In genomic region chr1:235417101-235417697, GRCh38 we compare ENCODE assay signal across 8 cellular contexts.
DNase-seq lines count a peak whose midpoint lies in the region; ATAC-seq and TF ChIP-seq lines count a peak whose summit lies in the region.

No MANE protein-coding gene starts in this region.

- POLR2A ChIA-PET in AG04449 (lab: Yijun Ruan, JAX): interaction anchor here (1.1 kb wide), 1 partner anchor 39 kb away, joined by 3 read pairs; no protein-coding TSS in a partner anchor

- TF ChIP-seq CTCF in AG04449 (IDR thresholded peaks at IDR 0.05; ENCODE audit: insufficient read depth, low read length, missing control alignments) (peak; percentile 62), GM13977 (IDR thresholded peaks at IDR 0.05; ENCODE audit: extremely low read depth, insufficient read depth, missing control alignments) (peak; percentile 77)

- CTCF ChIA-PET in AG04449 (lab: Yijun Ruan, JAX): interaction anchor here (0.6 to 4.4 kb wide), 55 partner anchors 8 to 932 kb away, joined by 3 to 69 read pairs (median 6); partner anchors contain the start of genes ARID4B and RBM34

- in situ Hi-C loops in GM13977 (cut with MboI; ENCODE audit: low pct_unique_long_range_greater_than_20kb, low sequenced_read_pairs, unreplicated experiment): loop anchor here (5.0 to 10.0 kb wide), 2 partner anchors 170 to 312 kb away; no protein-coding TSS in a partner anchor

- peak; percentile 62 for DNase-seq in AG04449 (ENCODE audit: low read depth, low spot score)
- DNase-seq in GM13977 (ENCODE audit: low spot score): peak; percentile 75
- DNase-seq in NCI-H2029 (lab: John Stamatoyannopoulos, UW): peak; percentile 46
- DNase-seq in activated CD4-positive, CD25-positive, alpha-beta regulatory T cell (lab: John Stamatoyannopoulos, UW): peak in 3 of 4 experiments; percentile 6 to 38 (median 23)
- DNase-seq in caudate nucleus (lab: John Stamatoyannopoulos, UW): peak in 42 of 61 donors; percentile 1 to 69 (median 26)
- DNase-seq in kidney tubule cell (ENCODE audit: low spot score): peak; percentile 77
- DNase-seq in stimulated activated CD4-positive, alpha-beta T cell treated with anti-CD3 and anti-CD28 coated beads, Interleukin-2, amount 100 ng/mL, for 4 hours (ENCODE audit: low read depth): peak; percentile 43

- ATAC-seq in HG03457 (IDR thresholded peaks at IDR 0.05; ENCODE audit: unreplicated experiment): no peak

- H3K4me3 ChIP-seq in AG04449 (ENCODE audit: low read depth, low read length): no peak overlapping the region

- no peak overlapping the region for H3K27ac ChIP-seq in caudate nucleus (ENCODE audit: low read depth, low read length)

Comparison
In these comparisons a context has a peak if more than half of its experiments do, and no peak if none do; other contexts are left out.
1. DNase-seq: peak in every context shown above with its lines; median percentile 77 in kidney tubule cell; 75 in GM13977; 62 in AG04449; 46 in NCI-H2029; 43 in stimulated activated CD4-positive, alpha-beta T cell treated with anti-CD3 and anti-CD28 coated beads, Interleukin-2, amount 100 ng/mL, for 4 hours; 26 in caudate nucleus; 23 in activated CD4-positive, CD25-positive, alpha-beta regulatory T cell.